ENCODE assay signal across 8 cellular contexts in the genomic region with DNA sequence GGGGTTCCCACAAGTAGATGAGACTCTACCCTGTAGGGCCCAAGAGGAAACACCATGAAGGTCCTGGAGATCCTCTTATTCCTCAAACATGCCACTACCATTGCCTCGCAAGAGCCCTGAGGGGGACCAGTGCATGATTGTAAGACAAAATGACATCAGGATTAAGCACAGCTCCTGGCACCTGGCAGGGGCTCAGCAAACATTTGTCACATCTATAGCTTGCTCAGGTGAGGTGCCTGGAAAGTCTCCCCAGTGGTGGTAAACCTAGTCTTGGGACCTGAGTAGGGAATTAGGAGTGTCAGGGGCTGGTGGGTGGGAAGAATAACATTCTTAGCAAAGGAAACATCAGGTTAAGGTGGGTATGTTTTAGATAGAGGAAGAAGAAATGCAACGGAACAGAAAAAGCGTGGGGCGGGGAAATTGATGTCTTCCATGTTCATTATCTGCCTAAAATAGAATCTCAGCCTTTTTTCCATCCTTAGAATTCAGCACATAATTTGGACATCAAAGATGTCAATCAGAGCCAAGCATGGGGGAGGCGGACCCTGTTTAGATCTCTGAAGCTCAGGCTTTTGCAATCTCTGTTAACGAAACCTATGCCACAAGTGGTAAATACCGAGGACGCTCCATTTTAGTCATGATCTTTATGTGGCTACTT. TPM values are rescaled to one million over a fixed set of nuclear protein-coding genes. Genes with fewer than 3 reads are reported as not detected.
DNase-seq lines count a peak whose midpoint lies in the region; ATAC-seq and TF ChIP-seq lines count a peak whose summit lies in the region.

No MANE protein-coding gene starts in this region.

- DNase-seq in CD8-positive, alpha-beta memory T cell: peak in 1 of 5 donors; percentile 6
- DNase-seq in MCF 10A (ENCODE audit: unreplicated experiment) (peak; percentile 11), NCI-H226 (no peak), NCI-H524 treated with DMSO at 0.1 percent for 48 hours (lab: John Stamatoyannopoulos, UW) (no peak)
- DNase-seq in stimulated activated CD4-positive, alpha-beta T cell treated with anti-CD3 and anti-CD28 coated beads, Interleukin-4, amount 100 ng/mL, for 4 hours: no peak

- H2AFZ ChIP-seq in Loucy (ENCODE audit: low read length): peak overlapping the region; percentile 49

- peak overlapping the region; percentile 95 for H3K4me2 ChIP-seq in Loucy (ENCODE audit: low read depth, low read length, poor library complexity, severe bottlenecking)

- peaks cover 25 to 45% (median 34%) of the 10 kb centered on the region in 3 donors for H3K4me1 Mint-ChIP-seq in CD8-positive, alpha-beta memory T cell
- H3K4me1 Mint-ChIP-seq in MCF 10A (ENCODE audit: insufficient read depth, unreplicated experiment): peaks cover 7% of the 10 kb centered on the region

- no peaks in the 10 kb centered on the region for H3F3A ChIP-seq in Loucy (ENCODE audit: low read depth)

- peaks cover 54% of the 10 kb centered on the region for H3K79me2 ChIP-seq in Loucy (ENCODE audit: insufficient read depth, low read length)

- H3K4me3 ChIP-seq in CD8-positive, alpha-beta memory T cell (ENCODE audit: low read length): peak overlapping the region; percentile 91
- H3K4me3 ChIP-seq in Loucy (ENCODE audit: low read length, poor library complexity, severe bottlenecking) (peak overlapping the region; percentile 83), mesodermal cell (ENCODE audit: extremely low read depth, insufficient read depth, low read length, poor library complexity, severe bottlenecking) (peak overlapping the region; percentile 52)

- WGBS in mesodermal cell (ENCODE audit: insufficient coverage in 2 of 2), 2 experiments: 6 to 39% methylated on average over 4 to 5 of the region's 8 CpGs

- POLR2A ChIA-PET in CD8-positive, alpha-beta memory T cell (lab: Charles Lee): interaction anchor here (0.6 to 2.1 kb wide), 5 partner anchors 8 to 241 kb away, joined by 3 to 14 read pairs (median 4); no protein-coding TSS in a partner anchor
- POLR2A ChIA-PET in MCF 10A (lab: Yijun Ruan, JAX): interaction anchor here (1.9 kb wide), 1 partner anchor 203 kb away, joined by 6 read pairs; no protein-coding TSS in a partner anchor

- peak overlapping the region; percentile 63 for H3K27ac ChIP-seq in CD8-positive, alpha-beta memory T cell (ENCODE audit: low read depth, low read length)
- no peak overlapping the region for H3K27ac ChIP-seq in mesodermal cell (ENCODE audit: low read depth, low read length, severe bottlenecking)

- peaks cover 12% of the 10 kb centered on the region for H3K4me1 ChIP-seq in CD8-positive, alpha-beta memory T cell (ENCODE audit: insufficient read depth, low read length)
- peaks cover 14% of the 10 kb centered on the region for H3K4me1 ChIP-seq in Loucy (ENCODE audit: insufficient read depth, low read length, poor library complexity, severe bottlenecking)
- H3K4me1 ChIP-seq in mesodermal cell (ENCODE audit: control insufficient read depth, insufficient read depth, low read length, poor library complexity, severe bottlenecking): no peaks in the 10 kb centered on the region

- CTCF ChIA-PET in CD8-positive, alpha-beta memory T cell (lab: Charles Lee): interaction anchor here (1.1 to 2.1 kb wide), 3 partner anchors 27 to 203 kb away, joined by 3 to 18 read pairs (median 4); no protein-coding TSS in a partner anchor
- CTCF ChIA-PET in MCF 10A (lab: Yijun Ruan, JAX): interaction anchor here (0.5 kb wide), 1 partner anchor 229 kb away, joined by 4 read pairs; no protein-coding TSS in a partner anchor

- peak overlapping the region; percentile 40 to 99 (median 92) for H3K27ac Mint-ChIP-seq in CD8-positive, alpha-beta memory T cell
- no peak overlapping the region for H3K27ac Mint-ChIP-seq in MCF 10A (ENCODE audit: low read depth, unreplicated experiment)

- intact Hi-C loops in MCF 10A (cut with micrococcal nuclease): no loop called here

- H3K9me3 Mint-ChIP-seq in CD8-positive, alpha-beta memory T cell: no peaks in the 10 kb centered on the region
- H3K9me3 Mint-ChIP-seq in MCF 10A (ENCODE audit: unreplicated experiment): no peaks in the 10 kb centered on the region

- peak overlapping the region; percentile 80 for H3K9ac ChIP-seq in Loucy (ENCODE audit: low read depth, low read length, poor library complexity, severe bottlenecking)

- no peak for TF ChIP-seq CTCF in Loucy (conservative IDR thresholded peaks at IDR 0.05; ENCODE audit: low read length)
- no peak for TF ChIP-seq CTCF in MCF 10A (IDR thresholded peaks at IDR 0.05; ENCODE audit: unreplicated experiment)

- ATAC-seq in GM18502 (IDR thresholded peaks at IDR 0.05; ENCODE audit: poor library complexity, unreplicated experiment): no peak

- no peaks in the 10 kb centered on the region for H3K9me2 ChIP-seq in Loucy (replicated peaks; ENCODE audit: low read depth, low read length)

- no peaks in the 10 kb centered on the region for H4K20me1 ChIP-seq in Loucy (ENCODE audit: insufficient read depth, low read length, poor library complexity, severe bottlenecking)

- no peaks in the 10 kb centered on the region for H3K9me3 ChIP-seq in CD8-positive, alpha-beta memory T cell (ENCODE audit: low read length)
- H3K9me3 ChIP-seq in Loucy (ENCODE audit: insufficient read depth, low read depth, low read length): no peaks in the 10 kb centered on the region
- H3K9me3 ChIP-seq in mesodermal cell (ENCODE audit: control insufficient read depth, low read length): no peaks in the 10 kb centered on the region

- peak overlapping the region; percentile 81 to 99 (median 92) for H3K4me3 Mint-ChIP-seq in CD8-positive, alpha-beta memory T cell
- peak overlapping the region; percentile 73 for H3K4me3 Mint-ChIP-seq in MCF 10A (ENCODE audit: unreplicated experiment)

- H3K36me3 ChIP-seq in CD8-positive, alpha-beta memory T cell (ENCODE audit: insufficient read depth, low read length): no peaks in the 10 kb centered on the region
- no peaks in the 10 kb centered on the region for H3K36me3 ChIP-seq in Loucy (ENCODE audit: insufficient read depth, low read length)
- H3K36me3 ChIP-seq in mesodermal cell (ENCODE audit: control insufficient read depth, insufficient read depth, low read length): no peaks in the 10 kb centered on the region

- H3K36me3 Mint-ChIP-seq in CD8-positive, alpha-beta memory T cell: peaks cover 0 to 13% (median 5%) of the 10 kb centered on the region in 3 donors
- H3K36me3 Mint-ChIP-seq in MCF 10A (ENCODE audit: insufficient read depth, unreplicated experiment): no peaks in the 10 kb centered on the region

- H3K27me3 ChIP-seq in CD8-positive, alpha-beta memory T cell (ENCODE audit: insufficient read depth, low read length, poor library complexity, severe bottlenecking): peaks cover 5% of the 10 kb centered on the region
- no peaks in the 10 kb centered on the region for H3K27me3 ChIP-seq in Loucy (ENCODE audit: insufficient read depth, low read length, poor library complexity, severe bottlenecking)

- no peaks in the 10 kb centered on the region for H3K27me3 Mint-ChIP-seq in CD8-positive, alpha-beta memory T cell
- H3K27me3 Mint-ChIP-seq in MCF 10A (ENCODE audit: insufficient read depth, unreplicated experiment): peaks cover 5% of the 10 kb centered on the region

- BruUV-seq in MCF 10A (replicated peaks; lab: Mats Ljungman, UMichigan): no TSS peak

RNA-seq across cellular contexts. Expression of gene YPEL1, which starts 0.9 kb away (rescaled TPM):
- total RNA-seq in CD8-positive, alpha-beta memory T cell: 1 to 10 TPM; 2.4 to 2.6 TPM
- polyA plus RNA-seq in CD8-positive, alpha-beta memory T cell: 27.0 TPM
- 0.07 and 0.27 TPM in 2 replicates for total RNA-seq in MCF 10A (2022)
- 8.8 TPM for polyA plus RNA-seq in mesodermal cell (2013, experiment 1 of 2)
- polyA plus RNA-seq in mesodermal cell (2013, experiment 2 of 2): 7.8 TPM
